ENCODE assay signal across 8 cellular contexts in genomic region chr14:71720978-71721624, GRCh38.
DNase-seq lines count a peak whose midpoint lies in the region; ATAC-seq, FAIRE-seq and TF ChIP-seq lines count a peak whose summit lies in the region.

No MANE protein-coding gene starts in this region.

- no peak for ATAC-seq in GM18511 (IDR thresholded peaks at IDR 0.05; ENCODE audit: unreplicated experiment)

- H3K27me3 ChIP-seq in BJ (ENCODE audit: control insufficient read depth, insufficient read depth, low read length): no peaks in the 10 kb centered on the region
- no peaks in the 10 kb centered on the region for H3K27me3 ChIP-seq in keratinocyte (ENCODE audit: control insufficient read depth, extremely low read depth, insufficient read depth, low read length)

- no peaks in the 10 kb centered on the region for H4K20me1 ChIP-seq in keratinocyte (ENCODE audit: control insufficient read depth, extremely low read depth, insufficient read depth, low read length)

- H3K9me3 Mint-ChIP-seq in brain: peaks cover 5 to 12% (median 5%) of the 10 kb centered on the region in 5 experiments

- TF ChIP-seq POLR2A in GM12892 (IDR thresholded peaks at IDR 0.05; ENCODE audit: low read depth, low read length): no peak

- dilution Hi-C loops in keratinocyte (cut with MboI; ENCODE audit: extremely low pct_ligation_motif_present, low sequenced_read_pairs): no loop called here

- H3K9me3 ChIP-seq in keratinocyte (ENCODE audit: control insufficient read depth, low read depth, low read length): no peaks in the 10 kb centered on the region

- H3K27me3 Mint-ChIP-seq in brain: no peaks in the 10 kb centered on the region

- peaks cover 20% of the 10 kb centered on the region for H3K4me1 Mint-ChIP-seq in brain

- H3K36me3 ChIP-seq in BJ (ENCODE audit: control insufficient read depth, insufficient read depth, low read length) (peaks cover 7% of the 10 kb centered on the region), keratinocyte (ENCODE audit: control insufficient read depth in 2 of 2, extremely low read depth in 1 of 2, insufficient read depth in 2 of 2, low read length in 2 of 2) (peaks cover 3 to 12% of the 10 kb centered on the region in 2 experiments)

- H3K4me3 Mint-ChIP-seq in brain: no peak overlapping the region

- no peak for DNase-seq in BJ (ENCODE audit: low read depth)
- DNase-seq in GM12892 (ENCODE audit: insufficient read length): no peak
- peak; percentile 47 for DNase-seq in NCI-H526 treated with DMSO at 0.1 percent for 48 hours (lab: John Stamatoyannopoulos, UW)
- peak; percentile 89 for DNase-seq in keratinocyte (ENCODE audit: low read depth, low spot score)
- DNase-seq in ureter (ENCODE audit: low spot score): peak; percentile 48
- no peak for DNase-seq in DMS79 (lab: John Stamatoyannopoulos, UW)

- peaks cover 54% of the 10 kb centered on the region for H3K36me3 Mint-ChIP-seq in brain

- no peak overlapping the region for H3K4me3 ChIP-seq in BJ (ENCODE audit: low read depth, low read length)
- H3K4me3 ChIP-seq in keratinocyte (ENCODE audit: control insufficient read depth in 2 of 3, extremely low read depth in 1 of 3, insufficient read depth in 2 of 3, low read depth in 1 of 3, low read length in 3 of 3): no peak overlapping the region

- H3K4me1 ChIP-seq in keratinocyte (ENCODE audit: control insufficient read depth, extremely low read depth, insufficient read depth, low read length): peaks cover 10% of the 10 kb centered on the region

- no peak overlapping the region for H3K9ac ChIP-seq in keratinocyte (ENCODE audit: control insufficient read depth, extremely low read depth, insufficient read depth, low read length)

- peak overlapping the region in 3 of 5 experiments; percentile 16 to 89 (median 26) for H3K27ac Mint-ChIP-seq in brain

- POLR2A ChIA-PET in BJ (lab: Charles Lee): no interaction called here

- H3K27ac ChIP-seq in keratinocyte (ENCODE audit: control insufficient read depth, insufficient read depth, low read length): no peak overlapping the region

- TF ChIP-seq CTCF in BJ (IDR thresholded peaks at IDR 0.05; ENCODE audit: insufficient read depth, low read depth, low read length): peak; percentile 70
- peak; percentile 30 to 32 for TF ChIP-seq CTCF in brain (conservative IDR thresholded peaks at IDR 0.05)
- TF ChIP-seq CTCF in keratinocyte (optimal IDR thresholded peaks at IDR 0.05 in 1 of 3, IDR thresholded peaks at IDR 0.05 in 1 of 3, conservative IDR thresholded peaks at IDR 0.05 in 1 of 3; ENCODE audit: extremely low read depth in 1 of 3, insufficient read depth in 2 of 3, low read length in 3 of 3): peak; percentile 77 to 88 (median 87)

- no peak overlapping the region for H2AFZ ChIP-seq in keratinocyte (ENCODE audit: control insufficient read depth, low read length)

- FAIRE-seq in GM12892 (lab: Jason Lieb, UNC) (peak; percentile 86), keratinocyte (lab: Jason Lieb, UNC) (peak; percentile 93)

- CTCF ChIA-PET in BJ (lab: Yijun Ruan, JAX): interaction anchor here (0.6 to 3.7 kb wide), 11 partner anchors 10 to 617 kb away, joined by 3 to 19 read pairs (median 4); no protein-coding TSS in a partner anchor

- no peak overlapping the region for H3K4me2 ChIP-seq in keratinocyte (ENCODE audit: control insufficient read depth, extremely low read depth, insufficient read depth, low read depth, low read length)

- no peaks in the 10 kb centered on the region for H3K9me1 ChIP-seq in keratinocyte (ENCODE audit: control insufficient read depth, extremely low read depth, insufficient read depth, low read length)

- no peaks in the 10 kb centered on the region for H3K79me2 ChIP-seq in keratinocyte (ENCODE audit: control insufficient read depth, insufficient read depth, low read length)

Comparison
In these comparisons a context has a peak if more than half of its experiments do, and no peak if none do; other contexts are left out.
1. DNase-seq: peak in NCI-H526 treated with DMSO at 0.1 percent for 48 hours (single experiment), keratinocyte (single experiment) and ureter (single experiment); none in BJ (single experiment), GM12892 (single experiment) and DMS79 (single experiment).
2. CTCF ChIP-seq: peak in every context shown above with its lines; median percentile 87 in keratinocyte; 70 in BJ; 31 in brain.